Comparison of ENCODE assay signal across 18 cellular contexts in genomic region chr14:49957089-49957852, GRCh38.
"Had no signal": no experiment of that assay in that cellular context is flagged by ENCODE, and none has a peak within 500 bp of the region (broad histone marks: within the 10 kb centered on the region; RNA-seq: fewer than 3 reads in every experiment).

No MANE protein-coding gene starts in this region.

- H3K36me3 ChIP-seq: colonic mucosa, gastrocnemius medialis, heart right ventricle, left ventricle myocardium inferior, right atrium auricular region, transverse colon had no signal

- FAIRE-seq: endothelial cell of umbilical vein, islet of Langerhans had no signal

- ATAC-seq: gastrocnemius medialis, heart right ventricle, WTC11 had no signal

- H3K4me2 ChIP-seq: smooth muscle cell had no signal

- H3K4me3 Mint-ChIP-seq: activated CD4-positive, alpha-beta T cell treated with anti-CD3 and anti-CD28 coated beads, Interleukin-2, amount 10 ng/mL, durations not matched to agents 24 days and 14 days; T-helper 1 cell treated with Interleukin-12 subunit alpha and Interleukin-12 subunit beta and Interleukin-4 antibody, amounts not matched to agents 30 μg/mL and 1 μg/mL, for 36 hours; WTC11 had no signal

- H3K27me3 Mint-ChIP-seq: activated CD4-positive, alpha-beta T cell treated with anti-CD3 and anti-CD28 coated beads, Interleukin-2, amount 10 ng/mL, durations not matched to agents 24 days and 14 days; naive B cell had no signal

- H3K36me3 Mint-ChIP-seq: naive B cell, WTC11 had no signal

- H3K4me1 ChIP-seq: colonic mucosa, left ventricle myocardium inferior, right atrium auricular region had no signal

- H3K27ac ChIP-seq: colonic mucosa, gastrocnemius medialis, heart right ventricle, left ventricle myocardium inferior, right atrium auricular region, transverse colon had no signal

- H3K9me3 Mint-ChIP-seq: activated T-helper 2 cell treated with anti-CD3 and anti-CD28 coated beads, Interferon-gamma antibody, Interleukin-2, Interleukin-4, amounts not matched to agents 10 μg/mL and 5 μg/mL and 100 μg/mL, durations not matched to agents 14 hours and 24 hours and 36 hours; naive B cell; WTC11 had no signal

- DNase-seq: activated CD4-positive, alpha-beta T cell treated with anti-CD3 and anti-CD28 coated beads, Interleukin-2, amount 10 ng/mL, durations not matched to agents 24 days and 14 days; activated naive CD4-positive, alpha-beta T cell treated with anti-CD3 and anti-CD28 coated beads, Interleukin-2, amount 50 U/mL, for 16 hours; activated T-cell treated with anti-CD3 and anti-CD28 coated beads for 4 hours; caudate nucleus; colonic mucosa; gastrocnemius medialis; heart right ventricle; left ventricle myocardium inferior; naive B cell; substantia nigra; transverse colon had no signal

- H3K4me3 ChIP-seq: colonic mucosa, gastrocnemius medialis, heart right ventricle, left ventricle myocardium inferior, right atrium auricular region, smooth muscle cell, transverse colon had no signal

- H3K9me3 ChIP-seq: colonic mucosa, gastrocnemius medialis, heart right ventricle, left ventricle myocardium inferior, right atrium auricular region, transverse colon had no signal

- H3K27me3 ChIP-seq: colonic mucosa, gastrocnemius medialis, heart right ventricle, right atrium auricular region, transverse colon had no signal

- H3K27ac Mint-ChIP-seq: activated CD4-positive, alpha-beta T cell treated with anti-CD3 and anti-CD28 coated beads, Interleukin-2, amount 10 ng/mL, durations not matched to agents 24 days and 14 days; activated T-helper 2 cell treated with anti-CD3 and anti-CD28 coated beads, Interferon-gamma antibody, Interleukin-2, Interleukin-4, amounts not matched to agents 10 μg/mL and 5 μg/mL and 100 μg/mL, durations not matched to agents 14 hours and 24 hours and 36 hours; T-helper 1 cell treated with Interleukin-12 subunit alpha and Interleukin-12 subunit beta and Interleukin-4 antibody, amounts not matched to agents 30 μg/mL and 1 μg/mL, for 36 hours; WTC11 had no signal
